Comparison of ENCODE assay signal across 18 cellular contexts in the genomic region with DNA sequence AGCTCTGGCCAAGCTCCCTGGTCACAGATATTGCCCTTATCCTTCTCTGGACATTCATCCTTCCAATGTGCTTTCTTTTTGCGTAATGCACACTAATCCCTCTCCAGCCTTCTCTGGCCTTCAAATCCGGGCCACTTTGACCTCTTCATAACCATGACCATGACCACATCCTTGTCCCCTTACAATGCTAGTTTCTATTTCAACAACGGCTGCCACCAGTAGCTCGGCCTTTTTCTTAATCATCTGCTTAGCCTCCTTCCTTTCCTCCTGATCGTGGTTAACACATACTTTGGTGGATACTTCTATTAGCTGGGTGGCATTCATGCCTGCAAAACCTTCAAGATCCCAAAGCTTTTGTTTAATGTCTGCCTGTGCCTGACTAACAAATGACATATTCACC.
DNase-seq lines count a peak whose midpoint lies in the region; ATAC-seq and TF ChIP-seq lines count a peak whose summit lies in the region.
"Had no signal": no experiment of that assay in that cellular context is flagged by ENCODE, and none has a peak within 500 bp of the region (broad histone marks: within the 10 kb centered on the region; RNA-seq: fewer than 3 reads in every experiment).

No MANE protein-coding gene starts in this region.

- TF ChIP-seq CTCF in natural killer cell (IDR thresholded peaks at IDR 0.05) (no peak), mesothelial cell of epicardium (IDR thresholded peaks at IDR 0.05; ENCODE audit: unreplicated experiment) (no peak)

- POLR2A ChIA-PET in activated CD4-positive, alpha-beta memory T cell treated with anti-CD3 and anti-CD28 coated beads, Interleukin-2, amount 10 ng/mL, durations not matched to agents 7 days and 5 days (lab: Charles Lee): interaction anchor here (0.7 to 2.4 kb wide), 3 partner anchors 13 to 671 kb away, joined by 3 to 7 read pairs (median 4); a partner anchor contains a TSS

- ATAC-seq in activated T-cell treated with anti-CD3 and anti-CD28 coated beads, Interleukin-2, amount 50 U/mL, for 4 hours: no peak
- ATAC-seq in GM21619 (IDR thresholded peaks at IDR 0.05; ENCODE audit: unreplicated experiment) (peak; percentile 31), natural killer cell (peak in 2 of 3 donors; percentile 43 to 57)
- ATAC-seq: HCT116; mucosa of descending colon; psoas muscle; stimulated activated naive CD8-positive, alpha-beta T cell treated with anti-CD3 and anti-CD28 coated beads, Interleukin-15, amount 100 ng/mL, for 72 hours had no signal

- intact Hi-C loops in natural killer cell (cut with micrococcal nuclease): loop anchor here (5.0 kb wide), 1 partner anchor 669 kb away; a partner anchor contains a TSS

- no peaks in the 10 kb centered on the region for H3K27me3 Mint-ChIP-seq in activated T-cell treated with anti-CD3 and anti-CD28 coated beads, Interleukin-2, amount 50 U/mL, for 4 hours (ENCODE audit: low read depth)
- no peaks in the 10 kb centered on the region for H3K27me3 Mint-ChIP-seq in activated T-cell treated with anti-CD3 and anti-CD28 coated beads, Interleukin-2, amount 50 U/mL, for 24 hours
- H3K27me3 Mint-ChIP-seq in activated CD4-positive, alpha-beta memory T cell treated with anti-CD3 and anti-CD28 coated beads, Interleukin-2, amount 10 ng/mL, durations not matched to agents 7 days and 5 days: no peaks in the 10 kb centered on the region
- H3K27me3 Mint-ChIP-seq in natural killer cell (ENCODE audit: low read depth in 2 of 2) (no peaks in the 10 kb centered on the region), mesothelial cell of epicardium (ENCODE audit: low read depth) (no peaks in the 10 kb centered on the region)
- H3K27me3 Mint-ChIP-seq: stimulated activated naive CD8-positive, alpha-beta T cell treated with anti-CD3 and anti-CD28 coated beads, Interleukin-15, amount 100 ng/mL, for 72 hours had no signal

- peaks cover 65% of the 10 kb centered on the region for H3K4me1 Mint-ChIP-seq in activated T-cell treated with anti-CD3 and anti-CD28 coated beads, Interleukin-2, amount 50 U/mL, for 4 hours (ENCODE audit: low read depth)
- no peaks in the 10 kb centered on the region for H3K4me1 Mint-ChIP-seq in activated T-cell treated with anti-CD3 and anti-CD28 coated beads, Interleukin-2, amount 50 U/mL, for 24 hours (ENCODE audit: low read depth)
- peaks cover 68% of the 10 kb centered on the region for H3K4me1 Mint-ChIP-seq in activated CD4-positive, alpha-beta memory T cell treated with anti-CD3 and anti-CD28 coated beads, Interleukin-2, amount 10 ng/mL, durations not matched to agents 7 days and 5 days
- H3K4me1 Mint-ChIP-seq in natural killer cell: peaks cover 0 to 44% of the 10 kb centered on the region in 2 donors
- no peaks in the 10 kb centered on the region for H3K4me1 Mint-ChIP-seq in mesothelial cell of epicardium

- H3K27ac Mint-ChIP-seq in activated T-cell treated with anti-CD3 and anti-CD28 coated beads, Interleukin-2, amount 50 U/mL, for 24 hours: no peak overlapping the region
- peak overlapping the region; percentile 83 for H3K27ac Mint-ChIP-seq in activated CD4-positive, alpha-beta memory T cell treated with anti-CD3 and anti-CD28 coated beads, Interleukin-2, amount 10 ng/mL, durations not matched to agents 7 days and 5 days
- peak overlapping the region in 1 of 2 donors; percentile 90 for H3K27ac Mint-ChIP-seq in natural killer cell
- no peak overlapping the region for H3K27ac Mint-ChIP-seq in mesothelial cell of epicardium

- CTCF ChIA-PET in activated CD4-positive, alpha-beta memory T cell treated with anti-CD3 and anti-CD28 coated beads, Interleukin-2, amount 10 ng/mL, durations not matched to agents 7 days and 5 days (lab: Charles Lee): no interaction called here

- DNase-seq in activated T-cell treated with anti-CD3 and anti-CD28 coated beads, Interleukin-2, amount 50 U/mL, for 4 hours: no peak
- DNase-seq in activated T-cell treated with anti-CD3 and anti-CD28 coated beads, Interleukin-2, amount 50 U/mL, for 24 hours: no peak
- peak; percentile 22 for DNase-seq in activated CD4-positive, alpha-beta memory T cell treated with anti-CD3 and anti-CD28 coated beads, Interleukin-2, amount 10 ng/mL, durations not matched to agents 7 days and 5 days
- no peak for DNase-seq in natural killer cell
- DNase-seq in iPS-NIHi11 (ENCODE audit: low spot score): no peak
- DNase-seq in mesothelial cell of epicardium (ENCODE audit: low spot score in 2 of 2, unreplicated experiment in 2 of 2): no peak
- no peak for DNase-seq in stimulated activated CD4-positive, alpha-beta T cell treated with anti-CD3 and anti-CD28 coated beads, Interleukin-12 subunit alpha, Interleukin-12 subunit beta, amount 100 ng/mL, for 4 hours
- DNase-seq: activated CD4-positive, alpha-beta T cell treated with anti-CD3 and anti-CD28 coated beads, Interleukin-2, amount 50 U/mL, for 1 hour; activated T-cell treated with anti-CD3 and anti-CD28 coated beads, Interleukin-2, amount 50 U/mL, for 48 hours; amniotic stem cell; C1 segment of cervical spinal cord; mucosa of descending colon; NCI-H524 treated with DMSO at 0.1 percent for 48 hours; psoas muscle; stimulated activated CD4-positive, alpha-beta T cell treated with anti-CD3 and anti-CD28 coated beads, Interleukin-2, amount 100 ng/mL, for 24 hours; stimulated activated naive CD8-positive, alpha-beta T cell treated with anti-CD3 and anti-CD28 coated beads, Interleukin-15, amount 100 ng/mL, for 72 hours had no signal

- H3K36me3 Mint-ChIP-seq in activated T-cell treated with anti-CD3 and anti-CD28 coated beads, Interleukin-2, amount 50 U/mL, for 4 hours (ENCODE audit: insufficient read depth): no peaks in the 10 kb centered on the region
- no peaks in the 10 kb centered on the region for H3K36me3 Mint-ChIP-seq in activated T-cell treated with anti-CD3 and anti-CD28 coated beads, Interleukin-2, amount 50 U/mL, for 24 hours (ENCODE audit: low read depth)
- peaks cover 13% of the 10 kb centered on the region for H3K36me3 Mint-ChIP-seq in activated CD4-positive, alpha-beta memory T cell treated with anti-CD3 and anti-CD28 coated beads, Interleukin-2, amount 10 ng/mL, durations not matched to agents 7 days and 5 days (ENCODE audit: low read depth)
- H3K36me3 Mint-ChIP-seq in natural killer cell (no peaks in the 10 kb centered on the region), mesothelial cell of epicardium (no peaks in the 10 kb centered on the region)

- peak overlapping the region; percentile 20 for H3K4me3 Mint-ChIP-seq in activated T-cell treated with anti-CD3 and anti-CD28 coated beads, Interleukin-2, amount 50 U/mL, for 4 hours
- no peak overlapping the region for H3K4me3 Mint-ChIP-seq in activated T-cell treated with anti-CD3 and anti-CD28 coated beads, Interleukin-2, amount 50 U/mL, for 24 hours
- peak overlapping the region; percentile 44 for H3K4me3 Mint-ChIP-seq in activated CD4-positive, alpha-beta memory T cell treated with anti-CD3 and anti-CD28 coated beads, Interleukin-2, amount 10 ng/mL, durations not matched to agents 7 days and 5 days
- H3K4me3 Mint-ChIP-seq in natural killer cell (no peak overlapping the region), mesothelial cell of epicardium (no peak overlapping the region)

- no peaks in the 10 kb centered on the region for H3K9me3 Mint-ChIP-seq in activated T-cell treated with anti-CD3 and anti-CD28 coated beads, Interleukin-2, amount 50 U/mL, for 4 hours
- no peaks in the 10 kb centered on the region for H3K9me3 Mint-ChIP-seq in activated T-cell treated with anti-CD3 and anti-CD28 coated beads, Interleukin-2, amount 50 U/mL, for 24 hours
- H3K9me3 Mint-ChIP-seq in activated CD4-positive, alpha-beta memory T cell treated with anti-CD3 and anti-CD28 coated beads, Interleukin-2, amount 10 ng/mL, durations not matched to agents 7 days and 5 days: no peaks in the 10 kb centered on the region
- H3K9me3 Mint-ChIP-seq in natural killer cell: no peaks in the 10 kb centered on the region
- no peaks in the 10 kb centered on the region for H3K9me3 Mint-ChIP-seq in mesothelial cell of epicardium

Comparison
In these comparisons a context has a peak if more than half of its experiments do, and no peak if none do; other contexts are left out.
1. H3K4me3 Mint-ChIP-seq: peak in activated T-cell treated with anti-CD3 and anti-CD28 coated beads, Interleukin-2, amount 50 U/mL, for 4 hours (single experiment) and activated CD4-positive, alpha-beta memory T cell treated with anti-CD3 and anti-CD28 coated beads, Interleukin-2, amount 10 ng/mL, durations not matched to agents 7 days and 5 days (single experiment); none in activated T-cell treated with anti-CD3 and anti-CD28 coated beads, Interleukin-2, amount 50 U/mL, for 24 hours (single experiment), natural killer cell (single experiment) and mesothelial cell of epicardium (single experiment).
2. ATAC-seq: peak in GM21619 (single experiment) and natural killer cell (2 of 3); none in activated T-cell treated with anti-CD3 and anti-CD28 coated beads, Interleukin-2, amount 50 U/mL, for 4 hours (0 of 2).